ENCODE assay signal across 8 cellular contexts in the genomic region with DNA sequence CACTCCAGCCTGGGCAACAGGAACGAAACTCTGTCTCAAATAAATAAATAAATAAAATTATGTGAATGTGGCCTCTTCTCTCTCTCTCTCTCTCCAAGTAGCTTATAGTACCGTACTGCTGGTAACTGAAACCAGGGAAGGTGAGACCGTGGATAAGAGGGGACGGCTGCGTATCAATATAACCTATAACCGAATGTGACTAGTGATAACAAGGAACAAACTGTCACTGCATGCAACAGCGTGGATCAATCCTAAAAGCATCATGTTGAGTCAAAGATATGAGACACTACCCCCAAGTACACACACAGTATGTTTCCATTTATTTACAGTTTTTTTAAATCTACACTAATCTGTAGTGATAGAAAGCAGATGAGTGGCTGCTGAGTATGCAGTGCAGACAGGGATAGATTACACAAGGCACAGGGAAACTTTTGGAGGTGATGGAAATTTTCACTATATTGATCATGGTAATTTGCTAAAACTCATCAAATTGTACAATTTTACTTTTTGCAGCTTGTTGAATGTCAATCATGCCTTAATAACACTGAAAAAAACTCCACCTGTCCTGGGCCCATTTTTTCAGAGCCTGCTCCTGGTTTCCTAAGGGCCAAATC.
"Had no signal": no experiment of that assay in that cellular context is flagged by ENCODE, and none has a peak within 500 bp of the region (broad histone marks: within the 10 kb centered on the region; RNA-seq: fewer than 3 reads in every experiment).

No MANE protein-coding gene starts in this region.

- ATAC-seq: GM23338 had no signal

- H3K4me3 Mint-ChIP-seq: GM23338, H9 had no signal

- H3K27ac Mint-ChIP-seq: GM23338 had no signal

- H3K4me2 ChIP-seq: GM23338 had no signal

- FAIRE-seq: H1, H54, HTR-8/SVneo had no signal

- H2AFZ ChIP-seq: GM23338 had no signal

- H3K4me3 ChIP-seq: GM23338 had no signal

- DNase-seq: HCEC 1CT, IMR-90, KBM-7 had no signal
